22 cellular contexts compared by ENCODE assay signal in the genomic region with DNA sequence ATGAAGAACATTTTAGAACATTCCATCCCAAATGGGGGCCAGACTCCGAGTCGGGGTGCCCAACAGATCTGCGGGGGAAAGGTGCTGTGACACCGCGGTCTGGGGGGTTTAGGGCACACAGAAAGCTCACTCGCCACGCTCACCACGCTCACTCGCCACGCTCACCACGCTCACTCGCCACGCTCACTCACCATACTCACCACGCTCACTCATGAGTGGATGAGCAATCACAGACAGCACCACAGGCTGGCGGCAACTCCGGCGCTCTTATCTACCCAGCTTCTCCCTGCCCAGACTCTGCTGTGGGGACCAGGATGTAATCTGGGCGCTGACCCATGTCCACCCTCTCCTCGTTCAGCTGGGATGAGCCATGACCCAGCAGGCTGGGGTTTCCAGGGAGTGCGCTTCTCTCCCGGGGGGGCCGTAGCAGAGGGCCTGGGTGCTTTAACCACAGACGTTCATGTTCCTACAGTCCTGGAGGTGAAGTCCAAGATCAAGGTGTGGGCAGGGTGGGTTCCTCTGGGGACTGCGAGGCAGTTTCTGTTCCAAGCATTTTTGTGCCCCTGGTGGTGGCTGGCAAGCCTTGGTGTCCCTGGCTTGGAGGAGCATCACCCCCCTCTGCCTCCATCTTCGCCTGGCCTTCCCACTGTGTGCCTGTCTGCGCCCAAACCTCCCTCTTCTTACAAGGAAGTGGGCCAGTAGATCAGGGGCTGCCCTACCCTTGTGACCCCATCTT.
DNase-seq lines count a peak whose midpoint lies in the region; ATAC-seq, FAIRE-seq and TF ChIP-seq lines count a peak whose summit lies in the region.
"Had no signal": no experiment of that assay in that cellular context is flagged by ENCODE, and none has a peak within 500 bp of the region (broad histone marks: within the 10 kb centered on the region; RNA-seq: fewer than 3 reads in every experiment).

No MANE protein-coding gene starts in this region.

- TF ChIP-seq CTCF in heart right ventricle (IDR thresholded peaks at IDR 0.05) (no peak), RWPE2 (IDR thresholded peaks at IDR 0.05; ENCODE audit: poor library complexity, severe bottlenecking) (no peak), HepG2 (CRISPR knock-in tag; IDR thresholded peaks at IDR 0.05) (no peak), osteoblast (IDR thresholded peaks at IDR 0.05; ENCODE audit: extremely low read depth, low read depth, low read length) (no peak)

- H3K36me3 ChIP-seq in heart right ventricle, result no peaks in the 10 kb centered on the region
- no peaks in the 10 kb centered on the region for H3K36me3 ChIP-seq in RWPE2 (ENCODE audit: low read depth)
- no peaks in the 10 kb centered on the region for H3K36me3 ChIP-seq in HepG2 (replicated peaks in 1 of 2; ENCODE audit: control insufficient read depth in 1 of 2, insufficient read depth in 2 of 2, low read length in 2 of 2)
- no peaks in the 10 kb centered on the region for H3K36me3 ChIP-seq in osteoblast (ENCODE audit: insufficient read depth, low read length)
- H3K36me3 ChIP-seq: MG63 had no signal

- H3K27me3 ChIP-seq in heart right ventricle, result no peaks in the 10 kb centered on the region
- H3K27me3 ChIP-seq in RWPE2 (ENCODE audit: insufficient read depth, poor library complexity, severe bottlenecking), result no peaks in the 10 kb centered on the region
- H3K27me3 ChIP-seq in HepG2 (ENCODE audit: control insufficient read depth in 1 of 2, insufficient read depth in 2 of 2, low read length in 2 of 2), result no peaks in the 10 kb centered on the region
- H3K27me3 ChIP-seq in osteoblast (ENCODE audit: insufficient read depth, low read length), result no peaks in the 10 kb centered on the region
- H3K27me3 ChIP-seq: MG63 had no signal

- no peak for TF ChIP-seq RAD21 in HepG2 (CRISPR knock-in tag; IDR thresholded peaks at IDR 0.05)

- POLR2A ChIA-PET in HepG2 (lab: Yijun Ruan, JAX), result no interaction called here

- H3K79me2 ChIP-seq in HepG2 (ENCODE audit: insufficient read depth, low read length) (no peaks in the 10 kb centered on the region), osteoblast (ENCODE audit: insufficient read depth, low read length) (no peaks in the 10 kb centered on the region)

- H4K20me1 ChIP-seq in HepG2 (ENCODE audit: insufficient read depth, low read length) (0 out of 2 replicates have a peak, but pooled peaks cover 12% of the 10 kb centered on the region), osteoblast (ENCODE audit: insufficient read depth, low read length) (no peaks in the 10 kb centered on the region)

- peak; percentile 27 for DNase-seq in Right ventricle myocardium inferior (ENCODE audit: missing footprints)
- DNase-seq in heart right ventricle, result no peak
- DNase-seq in RWPE2 (ENCODE audit: low spot score), result peak; percentile 42
- no peak for DNase-seq in HepG2 (ENCODE audit: low spot score)
- DNase-seq in osteoblast (ENCODE audit: insufficient read length, low spot score, missing footprints), result peak; percentile 82
- no peak for DNase-seq in activated effector memory CD4-positive, alpha-beta T cell treated with Interleukin-2 at 50 U/mL for 16 hours
- DNase-seq in cerebellum (ENCODE audit: low spot score), result no peak
- no peak for DNase-seq in GM19240 (ENCODE audit: insufficient read length, low spot score)
- DNase-seq: 8988T; Calu3; CD4-positive, alpha-beta memory T cell; EL; GOT3; Kasumi-1; MG63; NCI-H1092; NCI-H146; NCI-H2029 treated with DMSO at 0.1 percent for 48 hours; NCI-H2171; NCI-H526; PC-9 had no signal

- no TSS peak for BruUV-seq in HepG2 (replicated peaks; lab: Mats Ljungman, UMichigan)

- no peak for FAIRE-seq in HepG2 (lab: Jason Lieb, UNC)
- FAIRE-seq: GM12878 had no signal

- ATAC-seq in Right ventricle myocardium inferior, result no peak
- ATAC-seq in heart right ventricle, result no peak
- no peak for ATAC-seq in RWPE2 (ENCODE audit: low read depth)
- no peak for ATAC-seq in HepG2
- ATAC-seq: GM12878 had no signal

- H3K9me3 ChIP-seq in heart right ventricle (peaks cover 0 to 9% (median 0%) of the 10 kb centered on the region in 11 donors), RWPE2 (ENCODE audit: severe bottlenecking) (no peaks in the 10 kb centered on the region), HepG2 (ENCODE audit: low read length) (no peaks in the 10 kb centered on the region), osteoblast (ENCODE audit: low read depth, low read length) (no peaks in the 10 kb centered on the region)
- H3K9me3 ChIP-seq: MG63 had no signal

- no peak for TF ChIP-seq POLR2A in HepG2 (IDR thresholded peaks at IDR 0.05; ENCODE audit: insufficient read depth in 1 of 2, low read depth in 2 of 2, low read length in 2 of 2)

- H3K9ac ChIP-seq in HepG2 (ENCODE audit: insufficient read depth, low read depth, low read length), result no peak overlapping the region

- intact Hi-C loops in Right ventricle myocardium inferior (cut with DNase I), result no loop called here
- intact Hi-C loops in heart right ventricle (cut with DNase I), result no loop called here
- intact Hi-C loops in HepG2 (cut with micrococcal nuclease; ENCODE audit: unreplicated experiment), result no loop called here

- WGBS in heart right ventricle, 2 donors, result 91 to 92% methylated on average over 25 to 26 of the region's 26 CpGs
- WGBS in HepG2 (ENCODE audit: low lambda C conversion rate), result 98% methylated on average over 20 of the region's 26 CpGs

- in situ Hi-C loops in HepG2 (cut with HindIII; ENCODE audit: extremely low pct_ligation_motif_present, low pct_unique_long_range_greater_than_20kb), result no loop called here

- H3K4me2 ChIP-seq in HepG2 (ENCODE audit: low read depth, low read length) (no peak overlapping the region), osteoblast (ENCODE audit: insufficient read depth, low read length) (no peak overlapping the region)
- H3K4me2 ChIP-seq: PC-9 had no signal

- H3K4me3 ChIP-seq in heart right ventricle (no peak overlapping the region), RWPE2 (ENCODE audit: severe bottlenecking) (no peak overlapping the region), HepG2 (replicated peaks in 1 of 3; ENCODE audit: insufficient read depth in 1 of 3, low read depth in 2 of 3, low read length in 3 of 3) (no peak overlapping the region), osteoblast (ENCODE audit: insufficient read depth, low read length) (no peak overlapping the region)
- H3K4me3 ChIP-seq: GM12878, MG63, PC-9 had no signal

- no peak overlapping the region for H2AFZ ChIP-seq in HepG2 (ENCODE audit: low read length)
- no peak overlapping the region for H2AFZ ChIP-seq in osteoblast (ENCODE audit: low read length)
- H2AFZ ChIP-seq: PC-9 had no signal

- TF ChIP-seq EP300 in HepG2 (IDR thresholded peaks at IDR 0.05; ENCODE audit: low read depth in 2 of 2, low read length in 2 of 2) (no peak), HepG2 (CRISPR knock-in tag; IDR thresholded peaks at IDR 0.05; ENCODE audit: borderline replicate concordance) (no peak)

- H3K4me1 ChIP-seq in heart right ventricle, result no peaks in the 10 kb centered on the region
- H3K4me1 ChIP-seq in RWPE2 (ENCODE audit: insufficient read depth, poor library complexity, severe bottlenecking), result no peaks in the 10 kb centered on the region
- H3K4me1 ChIP-seq in HepG2 (ENCODE audit: insufficient read depth, low read length), result no peaks in the 10 kb centered on the region
- no peaks in the 10 kb centered on the region for H3K4me1 ChIP-seq in osteoblast (ENCODE audit: insufficient read depth, low read length)

- H3K27ac ChIP-seq in heart right ventricle (no peak overlapping the region), RWPE2 (ENCODE audit: poor library complexity, severe bottlenecking) (no peak overlapping the region), HepG2 (ENCODE audit: extremely low read length, insufficient read depth, low read length) (no peak overlapping the region), osteoblast (ENCODE audit: low read depth, low read length) (no peak overlapping the region)
- H3K27ac ChIP-seq: PC-9 had no signal

- CTCF ChIA-PET in HepG2 (lab: Yijun Ruan, JAX; ENCODE audit: low intra/inter-chr PET ratio, low total read pairs), result no interaction called here

TF ChIP-seq in HepG2, 621 proteins besides CTCF, POLR2A, EP300 and RAD21:
- TF ChIP-seq AGO2 (optimal IDR thresholded peaks at IDR 0.05; ENCODE audit: low read depth, low read length) (peak; percentile 4), NR2F2 (IDR thresholded peaks at IDR 0.05; ENCODE audit: borderline replicate concordance, low read depth) (no peak)

Comparison
In these comparisons a context has a peak if more than half of its experiments do, and no peak if none do; other contexts are left out.
1. DNase-seq: peak in Right ventricle myocardium inferior (single experiment), RWPE2 (single experiment) and osteoblast (single experiment); none in heart right ventricle (0 of 2), HepG2 (single experiment), activated effector memory CD4-positive, alpha-beta T cell treated with Interleukin-2 at 50 U/mL for 16 hours (single experiment), cerebellum (single experiment) and GM19240 (single experiment).